In the genomic region with DNA sequence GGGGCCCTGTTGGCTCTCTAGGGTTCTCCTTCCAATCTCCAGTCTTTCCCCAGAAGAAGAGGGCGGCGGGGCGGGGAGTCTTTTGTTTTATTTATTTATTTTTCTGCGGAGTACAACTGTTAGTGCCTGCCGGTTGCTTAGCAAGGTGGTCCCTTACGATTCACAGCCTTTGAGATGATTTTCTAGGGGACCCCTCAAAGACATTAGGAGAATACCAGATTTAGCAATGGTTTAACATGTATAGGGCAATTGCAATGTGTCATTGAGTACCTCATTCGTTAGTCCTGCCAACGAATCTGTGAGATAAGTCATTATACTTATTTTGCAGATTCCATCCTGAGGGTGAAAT, we compare ENCODE assay signal across 9 cellular contexts. TPM values are rescaled to one million over a fixed set of nuclear protein-coding genes. Genes with fewer than 3 reads are reported as not detected.
DNase-seq lines count a peak whose midpoint lies in the region; ATAC-seq, FAIRE-seq and TF ChIP-seq lines count a peak whose summit lies in the region.
"Had no signal": no experiment of that assay in that cellular context is flagged by ENCODE, and none has a peak within 500 bp of the region (broad histone marks: within the 10 kb centered on the region; RNA-seq: fewer than 3 reads in every experiment).

No MANE protein-coding gene starts in this region.

- intact Hi-C loops in K562 (cut with micrococcal nuclease): loop anchor here (5.0 to 10.0 kb wide), 2 partner anchors 381 to 524 kb away; no protein-coding TSS in a partner anchor
- intact Hi-C loops in posterior cingulate gyrus (cut with DNase I): no loop called here

- H3K4me3 ChIP-seq in A549 (peak overlapping the region; percentile 90), HEK293 (ENCODE audit: low read depth, low read length) (peak overlapping the region; percentile 100), K562 (peak overlapping the region; percentile 98), mucosa of rectum (ENCODE audit: low read length in 2 of 2) (peak overlapping the region; percentile 92 to 99)

- H3K27me3 ChIP-seq in K562 (ENCODE audit: control insufficient read depth in 2 of 2, insufficient read depth in 2 of 2, low read length in 2 of 2) (no peaks in the 10 kb centered on the region), mucosa of rectum (ENCODE audit: control insufficient read depth in 2 of 2, insufficient read depth in 2 of 2, low read length in 2 of 2) (no peaks in the 10 kb centered on the region)

- peak overlapping the region; percentile 96 for H2AFZ ChIP-seq in K562 (ENCODE audit: low read depth, low read length)

- WGBS in A549 (ENCODE audit: missing lambda C conversion rate): 22% methylated on average over 8 of the region's 8 CpGs
- WGBS in K562 (ENCODE audit: insufficient coverage, low coverage, missing lambda C conversion rate): 3% methylated on average over 8 of the region's 8 CpGs

- TF ChIP-seq POLR2A in A549 (IDR thresholded peaks at IDR 0.05; ENCODE audit: low read length) (no peak), K562 (conservative IDR thresholded peaks at IDR 0.05) (no peak)

- BruUV-seq in K562 (replicated peaks; lab: Mats Ljungman, UMichigan): no TSS peak

- in situ Hi-C loops in K562 (cut with MboI): no loop called here

- H3K36me3 ChIP-seq in HEK293 (ENCODE audit: control insufficient read depth in 2 of 2, insufficient read depth in 1 of 2, low read length in 2 of 2) (peaks cover 4 to 29% of the 10 kb centered on the region in 2 experiments; a peak in 2 of 3 replicates), K562 (ENCODE audit: control insufficient read depth, insufficient read depth, low read length) (peaks cover 34% of the 10 kb centered on the region), mucosa of rectum (ENCODE audit: control insufficient read depth in 2 of 2, insufficient read depth in 2 of 2, low read length in 2 of 2) (peaks cover 12 to 20% of the 10 kb centered on the region in 2 donors)

- DNase-seq in A549 (ENCODE audit: low read depth in 1 of 2, low spot score in 1 of 2) (no peak), K562 (ENCODE audit: extremely low read depth in 1 of 4, low spot score in 3 of 4) (no peak), posterior cingulate gyrus (no peak), RPMI8226 (no peak), DMS53 treated with DMSO at 0.1 percent for 48 hours (lab: John Stamatoyannopoulos, UW; ENCODE audit: unreplicated experiment) (no peak), DMS 273 treated with DMSO at 0.1 percent for 48 hours (lab: John Stamatoyannopoulos, UW) (no peak)

- H3K4me1 ChIP-seq in A549 (peaks cover 11% of the 10 kb centered on the region; the same call in 2 of the 3 replicates), HEK293 (ENCODE audit: control insufficient read depth, insufficient read depth, low read length) (no peaks in the 10 kb centered on the region), K562 (replicated peaks in 1 of 2; ENCODE audit: control insufficient read depth in 2 of 2, insufficient read depth in 2 of 2, low read length in 2 of 2) (peaks cover 7 to 15% of the 10 kb centered on the region in 2 experiments; a peak in 4 of 5 replicates), mucosa of rectum (ENCODE audit: control insufficient read depth in 2 of 2, insufficient read depth in 2 of 2, low read length in 2 of 2) (peaks cover 8 to 12% of the 10 kb centered on the region in 2 donors)

- H3K4me2 ChIP-seq in A549: peak overlapping the region; percentile 72
- peak overlapping the region; percentile 92 for H3K4me2 ChIP-seq in K562 (ENCODE audit: insufficient read depth, low read length)

- H3K27ac ChIP-seq in A549 (peak overlapping the region; percentile 83 to 91), HEK293 (ENCODE audit: extremely low read depth, low read depth, low read length) (no peak overlapping the region), K562 (ENCODE audit: extremely low read depth, low read depth, low read length) (peak overlapping the region; percentile 94), mucosa of rectum (ENCODE audit: low read depth in 2 of 2, low read length in 2 of 2) (peak overlapping the region; percentile 79 to 88)

- no peaks in the 10 kb centered on the region for H3K9me1 ChIP-seq in K562 (ENCODE audit: control insufficient read depth, insufficient read depth, low read length)

- H3K9me3 ChIP-seq in A549 (no peaks in the 10 kb centered on the region), HEK293 (ENCODE audit: control insufficient read depth, insufficient read depth, low read depth, low read length) (no peaks in the 10 kb centered on the region), K562 (replicated peaks; ENCODE audit: control insufficient read depth, insufficient read depth, low read depth, low read length) (no peaks in the 10 kb centered on the region), mucosa of rectum (ENCODE audit: control insufficient read depth in 2 of 2, low read length in 2 of 2) (no peaks in the 10 kb centered on the region)

- CTCF ChIA-PET in A549 (lab: Yijun Ruan, JAX): interaction anchor here (0.6 to 16.3 kb wide), 3 partner anchors 9 to 615 kb away, joined by 3 to 261 read pairs (median 9); partner anchors contain the start of gene STX3
- CTCF ChIA-PET in HEK293 (lab: Yijun Ruan, JAX): interaction anchor here (0.9 to 4.0 kb wide), 2 partner anchors 9 to 57 kb away, joined by 3 to 27 read pairs; partner anchors contain the start of gene STX3
- CTCF ChIA-PET in K562 (lab: Yijun Ruan, JAX; ENCODE audit: low intra/inter-chr PET ratio): interaction anchor here (0.6 to 1.2 kb wide), 2 partner anchors 57 to 307 kb away, joined by 3 to 6 read pairs; no protein-coding TSS in a partner anchor

- TF ChIP-seq CTCF in A549 (IDR thresholded peaks at IDR 0.05) (no peak), HEK293 (tag by site-specific recombination; IDR thresholded peaks at IDR 0.05) (no peak), K562 (IDR thresholded peaks at IDR 0.05 in 2 of 3, conservative IDR thresholded peaks at IDR 0.05 in 1 of 3; ENCODE audit: insufficient read depth in 2 of 3, low read depth in 1 of 3, low read length in 3 of 3) (no peak)

- TF ChIP-seq RAD21 in A549 (conservative IDR thresholded peaks at IDR 0.05 in 1 of 2, IDR thresholded peaks at IDR 0.05 in 1 of 2): no peak
- no peak for TF ChIP-seq RAD21 in K562 (CRISPR knock-in tag; conservative IDR thresholded peaks at IDR 0.05 in 1 of 2, IDR thresholded peaks at IDR 0.05 in 1 of 2)

- TF ChIP-seq EP300 in A549 (IDR thresholded peaks at IDR 0.05) (no peak), K562 (IDR thresholded peaks at IDR 0.05; ENCODE audit: low read length) (no peak)

- H3K79me2 ChIP-seq in K562 (ENCODE audit: control insufficient read depth, insufficient read depth, low read length): peaks cover 37% of the 10 kb centered on the region

- no peak for FAIRE-seq in A549 (lab: Jason Lieb, UNC)
- no peak for FAIRE-seq in K562 (lab: Jason Lieb, UNC)

- no peaks in the 10 kb centered on the region for H4K20me1 ChIP-seq in K562 (replicated peaks; ENCODE audit: control insufficient read depth, insufficient read depth, low read length)

- POLR2A ChIA-PET in A549 (lab: Yijun Ruan, JAX) (interaction anchor here (0.6 to 1.1 kb wide), 2 partner anchors 55 to 142 kb away, joined by 3 to 5 read pairs; partner anchors contain the start of gene PATL1), HEK293 (lab: Yijun Ruan, JAX) (interaction anchor here (0.5 to 2.0 kb wide), 5 partner anchors 9 to 196 kb away, joined by 3 to 16 read pairs (median 4); partner anchors contain the start of genes OSBP, PATL1 and STX3), K562 (lab: Yijun Ruan, JAX) (interaction anchor here (0.8 to 2.0 kb wide), 2 partner anchors 10 to 56 kb away, joined by 3 to 12 read pairs; partner anchors contain the start of gene STX3)

- H3K9ac ChIP-seq in K562 (ENCODE audit: insufficient read depth in 1 of 2, low read depth in 2 of 2, low read length in 2 of 2) (peak overlapping the region; percentile 97 to 100; a peak in 3 of 4 replicates), mucosa of rectum (ENCODE audit: low read depth in 1 of 2, low read length in 2 of 2) (peak overlapping the region in 1 of 2 donors; percentile 90)

- ATAC-seq in A549 (0 out of 6 replicates have a peak, but pooled peaks of 1 of the 2 experiments have one; percentile 26), K562 (no peak)

RNA-seq across cellular contexts. Expression of gene MRPL16, which starts 0.3 kb away (rescaled TPM):
- polyA plus RNA-seq in A549 (2011; rRNA removed) (62.8 and 77.7 TPM in 2 replicates), A549 (2017; fragmentation: RNase III; extraction: RNeasy Plus Mini Kit Qiagen cat#74134 plus additional on column Dnase treatment) (54.3 to 59.0 TPM (median 57.3 TPM) in 3 replicates), K562 (2011; rRNA removed) (106 and 172 TPM in 2 replicates), K562 (2014; fragmentation: Illumina TruSeq; extraction: Trizol) (209 and 212 TPM in 2 replicates), K562 (2014; fragmentation: Nextera tagmentation; extraction: Ambion mirVana) (10 to 100 TPM; 63.3 to 99.3 TPM), K562 (2014; rRNA removed) (191 and 196 TPM in 2 replicates)
- 69.6 and 75.1 TPM in 2 replicates for polyA plus RNA-seq in A549 (2012; cell fraction: cytosol; rRNA removed)
- polyA plus RNA-seq in A549 (2012; cell fraction: nucleus; rRNA removed): 37.7 and 54.2 TPM in 2 replicates
- 29.6 and 30.8 TPM in 2 replicates for polyA minus RNA-seq in A549 (2011; rRNA and poly(A)+ RNA removed)
- 44.3 and 58.4 TPM in 2 replicates for total RNA-seq in K562 (2011; cell fraction: chromatin; rRNA removed; ENCODE audit: low replicate concordance)
- total RNA-seq in K562 (2011; cell fraction: nucleolus; rRNA removed): 43.0 and 45.4 TPM in 2 replicates
- total RNA-seq in K562 (2011; cell fraction: nucleoplasm; rRNA removed): 63.6 and 81.8 TPM in 2 replicates
- total RNA-seq in K562 (2014; rRNA removed) (166 and 202 TPM in 2 replicates), K562 (2014; rRNA removed; fragmentation: Illumina TruSeq; extraction: Trizol) (157 and 158 TPM in 2 replicates), K562 (2015; rRNA removed; fragmentation: Illumina TruSeq; extraction: Trizol) (139 and 146 TPM in 2 replicates), K562 (2021) (157 and 168 TPM in 2 replicates)
- polyA plus RNA-seq in K562 (2011; cell fraction: cytosol; rRNA removed): 79.0 and 152 TPM in 2 replicates
- 60.6 and 127 TPM in 2 replicates for polyA plus RNA-seq in K562 (2011; cell fraction: nucleus; rRNA removed)
- 108 and 136 TPM in 2 replicates for polyA plus RNA-seq in K562 (2012)
- 66.3 and 111 TPM in 2 replicates for polyA minus RNA-seq in K562 (2011; rRNA and poly(A)+ RNA removed)
- polyA minus RNA-seq in K562 (2011; cell fraction: cytosol; rRNA and poly(A)+ RNA removed): 36.9 and 52.2 TPM in 2 replicates
- 16.4 and 34.3 TPM in 2 replicates for polyA minus RNA-seq in K562 (2011; cell fraction: nucleus; rRNA and poly(A)+ RNA removed)

RNA-seq across cellular contexts. Expression of gene CBLIF, which starts 34.4 kb away (rescaled TPM):
- polyA plus RNA-seq in A549 (2011; rRNA removed): not detected in 2 replicates
- polyA plus RNA-seq in A549 (2012; cell fraction: cytosol; rRNA removed): not detected in 2 replicates
- not detected in 2 replicates for polyA plus RNA-seq in A549 (2012; cell fraction: nucleus; rRNA removed)
- polyA plus RNA-seq in A549 (2017; fragmentation: RNase III; extraction: RNeasy Plus Mini Kit Qiagen cat#74134 plus additional on column Dnase treatment): not detected in 3 replicates
- not detected in 2 replicates for polyA minus RNA-seq in A549 (2011; rRNA and poly(A)+ RNA removed)
- not detected in 2 replicates for total RNA-seq in K562 (2011; cell fraction: chromatin; rRNA removed; ENCODE audit: low replicate concordance)
- 0.33 TPM in 1 of 2 replicates, not detected in the other for total RNA-seq in K562 (2011; cell fraction: nucleolus; rRNA removed)
- not detected in 2 replicates for total RNA-seq in K562 (2011; cell fraction: nucleoplasm; rRNA removed)
- total RNA-seq in K562 (2014; rRNA removed): 0.23 and 0.37 TPM in 2 replicates
- total RNA-seq in K562 (2014; rRNA removed; fragmentation: Illumina TruSeq; extraction: Trizol): 0.45 and 0.58 TPM in 2 replicates
- total RNA-seq in K562 (2015; rRNA removed; fragmentation: Illumina TruSeq; extraction: Trizol): 0.40 and 0.53 TPM in 2 replicates
- 0.62 and 0.72 TPM in 2 replicates for total RNA-seq in K562 (2021)
- 0.07 and 0.11 TPM in 2 replicates for polyA plus RNA-seq in K562 (2011; rRNA removed)
- 0.24 TPM in 1 of 2 replicates, not detected in the other for polyA plus RNA-seq in K562 (2011; cell fraction: cytosol; rRNA removed)
- polyA plus RNA-seq in K562 (2011; cell fraction: nucleus; rRNA removed): 0.40 TPM in 1 of 2 replicates, not detected in the other
- 0.14 and 0.20 TPM in 2 replicates for polyA plus RNA-seq in K562 (2012)
- polyA plus RNA-seq in K562 (2014; fragmentation: Illumina TruSeq; extraction: Trizol): 0.58 and 0.76 TPM in 2 replicates
- under 1 TPM; 0.39 to 0.83 TPM for polyA plus RNA-seq in K562 (2014; fragmentation: Nextera tagmentation; extraction: Ambion mirVana)
- polyA plus RNA-seq in K562 (2014; rRNA removed): 0.49 and 0.54 TPM in 2 replicates
- 0.35 TPM in 1 of 2 replicates, not detected in the other for polyA minus RNA-seq in K562 (2011; rRNA and poly(A)+ RNA removed)
- polyA minus RNA-seq in K562 (2011; cell fraction: cytosol; rRNA and poly(A)+ RNA removed): not detected in 2 replicates
- not detected in 2 replicates for polyA minus RNA-seq in K562 (2011; cell fraction: nucleus; rRNA and poly(A)+ RNA removed)
- total RNA-seq: T-helper 2 cell treated with Interferon-gamma antibody and Interleukin-4, amounts not matched to agents 100 ng/mL and 5 ng/mL, for 36 hours had no signal

RNA-seq across cellular contexts. Expression of gene TCN1, which starts 55.4 kb away (rescaled TPM):
- 0.79 and 1.5 TPM in 2 replicates for polyA plus RNA-seq in A549 (2011; rRNA removed)
- not detected in 2 replicates for polyA plus RNA-seq in A549 (2012; cell fraction: cytosol; rRNA removed)
- not detected in 2 replicates for polyA plus RNA-seq in A549 (2012; cell fraction: nucleus; rRNA removed)
- polyA plus RNA-seq in A549 (2017; fragmentation: RNase III; extraction: RNeasy Plus Mini Kit Qiagen cat#74134 plus additional on column Dnase treatment): 0.18 to 0.47 TPM (median 0.22 TPM) in 3 replicates
- polyA minus RNA-seq in A549 (2011; rRNA and poly(A)+ RNA removed): 0.21 and 1.1 TPM in 2 replicates
- 0.51 and 0.55 TPM in 2 replicates for total RNA-seq in K562 (2011; cell fraction: chromatin; rRNA removed; ENCODE audit: low replicate concordance)
- total RNA-seq in K562 (2011; cell fraction: nucleolus; rRNA removed): 0.66 and 0.67 TPM in 2 replicates
- 1.1 and 1.2 TPM in 2 replicates for total RNA-seq in K562 (2011; cell fraction: nucleoplasm; rRNA removed)
- total RNA-seq in K562 (2014; rRNA removed): 3.8 TPM in 2 replicates
- total RNA-seq in K562 (2014; rRNA removed; fragmentation: Illumina TruSeq; extraction: Trizol): 7.1 and 8.0 TPM in 2 replicates
- 17.9 and 18.8 TPM in 2 replicates for total RNA-seq in K562 (2015; rRNA removed; fragmentation: Illumina TruSeq; extraction: Trizol)
- 4.6 and 6.6 TPM in 2 replicates for total RNA-seq in K562 (2021)
- 0.63 and 1.4 TPM in 2 replicates for polyA plus RNA-seq in K562 (2011; rRNA removed)
- 0.57 and 1.6 TPM in 2 replicates for polyA plus RNA-seq in K562 (2011; cell fraction: cytosol; rRNA removed)
- 0.46 and 0.94 TPM in 2 replicates for polyA plus RNA-seq in K562 (2011; cell fraction: nucleus; rRNA removed)
- polyA plus RNA-seq in K562 (2012): 23.1 and 72.9 TPM in 2 replicates
- polyA plus RNA-seq in K562 (2014; fragmentation: Illumina TruSeq; extraction: Trizol): 9.5 and 10.4 TPM in 2 replicates
- polyA plus RNA-seq in K562 (2014; fragmentation: Nextera tagmentation; extraction: Ambion mirVana): 10 to 100 TPM; 19.0 to 25.9 TPM
- polyA plus RNA-seq in K562 (2014; rRNA removed): 4.8 and 5.1 TPM in 2 replicates
- polyA minus RNA-seq in K562 (2011; rRNA and poly(A)+ RNA removed): 0.74 and 1.6 TPM in 2 replicates
- polyA minus RNA-seq in K562 (2011; cell fraction: cytosol; rRNA and poly(A)+ RNA removed): 4.6 TPM in 1 of 2 replicates, not detected in the other
- polyA minus RNA-seq in K562 (2011; cell fraction: nucleus; rRNA and poly(A)+ RNA removed): 0.33 TPM in 1 of 2 replicates, not detected in the other
- total RNA-seq: T-helper 2 cell treated with Interferon-gamma antibody and Interleukin-4, amounts not matched to agents 100 ng/mL and 5 ng/mL, for 36 hours had no signal

RNA-seq across cellular contexts. Expression of gene STX3, which starts 55.7 kb away (rescaled TPM):
- polyA plus RNA-seq in A549 (2011; rRNA removed): 13.5 and 15.4 TPM in 2 replicates
- 6.9 and 7.2 TPM in 2 replicates for polyA plus RNA-seq in A549 (2012; cell fraction: cytosol; rRNA removed)
- 5.4 and 6.3 TPM in 2 replicates for polyA plus RNA-seq in A549 (2012; cell fraction: nucleus; rRNA removed)
- 11.1 to 15.2 TPM (median 11.2 TPM) in 3 replicates for polyA plus RNA-seq in A549 (2017; fragmentation: RNase III; extraction: RNeasy Plus Mini Kit Qiagen cat#74134 plus additional on column Dnase treatment)
- polyA minus RNA-seq in A549 (2011; rRNA and poly(A)+ RNA removed): 8.3 TPM in 2 replicates
- 37.7 and 53.0 TPM in 2 replicates for total RNA-seq in K562 (2011; cell fraction: chromatin; rRNA removed; ENCODE audit: low replicate concordance)
- total RNA-seq in K562 (2011; cell fraction: nucleolus; rRNA removed): 20.0 and 22.1 TPM in 2 replicates
- total RNA-seq in K562 (2011; cell fraction: nucleoplasm; rRNA removed): 33.5 and 50.9 TPM in 2 replicates
- total RNA-seq in K562 (2014; rRNA removed): 46.2 and 48.2 TPM in 2 replicates
- total RNA-seq in K562 (2014; rRNA removed; fragmentation: Illumina TruSeq; extraction: Trizol): 60.5 and 67.7 TPM in 2 replicates
- total RNA-seq in K562 (2015; rRNA removed; fragmentation: Illumina TruSeq; extraction: Trizol): 91.6 and 94.0 TPM in 2 replicates
- total RNA-seq in K562 (2021): 37.1 and 37.5 TPM in 2 replicates
- polyA plus RNA-seq in K562 (2011; rRNA removed): 56.0 and 75.4 TPM in 2 replicates
- 37.5 and 56.2 TPM in 2 replicates for polyA plus RNA-seq in K562 (2011; cell fraction: cytosol; rRNA removed)
- polyA plus RNA-seq in K562 (2011; cell fraction: nucleus; rRNA removed): 27.6 and 52.1 TPM in 2 replicates
- 50.5 and 70.4 TPM in 2 replicates for polyA plus RNA-seq in K562 (2012)
- polyA plus RNA-seq in K562 (2014; fragmentation: Illumina TruSeq; extraction: Trizol): 52.1 and 54.2 TPM in 2 replicates
- 10 to 100 TPM; 12.0 to 14.4 TPM for polyA plus RNA-seq in K562 (2014; fragmentation: Nextera tagmentation; extraction: Ambion mirVana)
- 48.7 and 52.2 TPM in 2 replicates for polyA plus RNA-seq in K562 (2014; rRNA removed)
- polyA minus RNA-seq in K562 (2011; rRNA and poly(A)+ RNA removed): 58.8 and 76.1 TPM in 2 replicates
- polyA minus RNA-seq in K562 (2011; cell fraction: cytosol; rRNA and poly(A)+ RNA removed): 20.0 and 27.8 TPM in 2 replicates
- 15.6 and 39.2 TPM in 2 replicates for polyA minus RNA-seq in K562 (2011; cell fraction: nucleus; rRNA and poly(A)+ RNA removed)
